Comparison of ENCODE assay signal across 22 cellular contexts in genomic region chr1:234256359-234256758, GRCh38.
DNase-seq lines count a peak whose midpoint lies in the region; ATAC-seq and TF ChIP-seq lines count a peak whose summit lies in the region.
"Had no signal": no experiment of that assay in that cellular context is flagged by ENCODE, and none has a peak within 500 bp of the region (broad histone marks: within the 10 kb centered on the region; RNA-seq: fewer than 3 reads in every experiment).

No MANE protein-coding gene starts in this region.

- no peaks in the 10 kb centered on the region for H3K27me3 Mint-ChIP-seq in HFFc6 (ENCODE audit: insufficient read depth)
- no peaks in the 10 kb centered on the region for H3K27me3 Mint-ChIP-seq in activated naive CD8-positive, alpha-beta T cell treated with anti-CD3 and anti-CD28 coated beads, Interleukin-2, amount 10 ng/mL, durations not matched to agents 7 days and 5 days

- peak; percentile 36 for ATAC-seq in activated naive CD8-positive, alpha-beta T cell treated with anti-CD3 and anti-CD28 coated beads, Interleukin-2, amount 10 ng/mL, durations not matched to agents 7 days and 5 days (ENCODE audit: low read depth)
- ATAC-seq in foreskin keratinocyte (peak; percentile 64), GM19035 (IDR thresholded peaks at IDR 0.05; ENCODE audit: unreplicated experiment) (no peak), HG03280 (IDR thresholded peaks at IDR 0.05; ENCODE audit: unreplicated experiment) (no peak)
- ATAC-seq: left ventricle myocardium superior; stimulated activated memory B cell treated with anti-CD40 and anti-IgM and Interleukin-4, amounts not matched to agents 10 μg/mL and 1 μg/mL and 100 μg/mL, for 72 hours had no signal

- H3K4me3 ChIP-seq in AG10803 (ENCODE audit: low read length) = no peak overlapping the region
- H3K4me3 ChIP-seq: adrenal gland, esophagus muscularis mucosa, SJSA1, skin epidermis had no signal

- TF ChIP-seq CTCF in AG10803 (conservative IDR thresholded peaks at IDR 0.05; ENCODE audit: low read length) (no peak), HFFc6 (IDR thresholded peaks at IDR 0.05) (no peak), foreskin keratinocyte (conservative IDR thresholded peaks at IDR 0.05) (no peak)

- H3K27ac Mint-ChIP-seq in HFFc6 = no peak overlapping the region
- no peak overlapping the region for H3K27ac Mint-ChIP-seq in activated naive CD8-positive, alpha-beta T cell treated with anti-CD3 and anti-CD28 coated beads, Interleukin-2, amount 10 ng/mL, durations not matched to agents 7 days and 5 days
- H3K27ac Mint-ChIP-seq: activated CD4-positive, alpha-beta T cell treated with anti-CD3 and anti-CD28 coated beads, Interleukin-2, amount 10 ng/mL, durations not matched to agents 7 days and 5 days; activated T-cell treated with anti-CD3 and anti-CD28 coated beads, Interleukin-2, amount 50 U/mL, for 72 hours; naive B cell; stimulated activated memory B cell treated with anti-CD40 and anti-IgM and Interleukin-4, amounts not matched to agents 10 μg/mL and 1 μg/mL and 100 μg/mL, for 72 hours had no signal

- POLR2A ChIA-PET in activated naive CD8-positive, alpha-beta T cell treated with anti-CD3 and anti-CD28 coated beads, Interleukin-2, amount 10 ng/mL, durations not matched to agents 7 days and 5 days (lab: Charles Lee) = no interaction called here

- H3K4me1 ChIP-seq in foreskin keratinocyte = peaks cover 17% of the 10 kb centered on the region
- H3K4me1 ChIP-seq: adrenal gland, esophagus muscularis mucosa, parathyroid adenoma, SJSA1 had no signal

- no peaks in the 10 kb centered on the region for H3K36me3 Mint-ChIP-seq in HFFc6 (ENCODE audit: low read depth)
- peaks cover 66% of the 10 kb centered on the region for H3K36me3 Mint-ChIP-seq in activated naive CD8-positive, alpha-beta T cell treated with anti-CD3 and anti-CD28 coated beads, Interleukin-2, amount 10 ng/mL, durations not matched to agents 7 days and 5 days
- H3K36me3 Mint-ChIP-seq: naive B cell; stimulated activated memory B cell treated with anti-CD40 and anti-IgM and Interleukin-4, amounts not matched to agents 10 μg/mL and 1 μg/mL and 100 μg/mL, for 72 hours had no signal

- no peaks in the 10 kb centered on the region for H3K4me1 Mint-ChIP-seq in HFFc6 (ENCODE audit: low read depth)
- H3K4me1 Mint-ChIP-seq in activated naive CD8-positive, alpha-beta T cell treated with anti-CD3 and anti-CD28 coated beads, Interleukin-2, amount 10 ng/mL, durations not matched to agents 7 days and 5 days = peaks cover 50% of the 10 kb centered on the region
- H3K4me1 Mint-ChIP-seq: naive B cell had no signal

- no peaks in the 10 kb centered on the region for H3K27me3 ChIP-seq in foreskin keratinocyte
- H3K27me3 ChIP-seq: adrenal gland, esophagus muscularis mucosa had no signal

- peaks cover 5% of the 10 kb centered on the region for H3K9me3 Mint-ChIP-seq in HFFc6
- peaks cover 9% of the 10 kb centered on the region for H3K9me3 Mint-ChIP-seq in activated naive CD8-positive, alpha-beta T cell treated with anti-CD3 and anti-CD28 coated beads, Interleukin-2, amount 10 ng/mL, durations not matched to agents 7 days and 5 days

- no peak overlapping the region for H3K27ac ChIP-seq in foreskin keratinocyte
- H3K27ac ChIP-seq: adrenal gland, esophagus muscularis mucosa, HL-60, parathyroid adenoma, SJSA1, skin epidermis had no signal

- no peak overlapping the region for H3K4me3 Mint-ChIP-seq in HFFc6
- H3K4me3 Mint-ChIP-seq in activated naive CD8-positive, alpha-beta T cell treated with anti-CD3 and anti-CD28 coated beads, Interleukin-2, amount 10 ng/mL, durations not matched to agents 7 days and 5 days = no peak overlapping the region
- H3K4me3 Mint-ChIP-seq: activated CD4-positive, alpha-beta T cell treated with anti-CD3 and anti-CD28 coated beads, Interleukin-2, amount 10 ng/mL, durations not matched to agents 7 days and 5 days; activated T-cell treated with anti-CD3 and anti-CD28 coated beads, Interleukin-2, amount 50 U/mL, for 72 hours; naive B cell; stimulated activated memory B cell treated with anti-CD40 and anti-IgM and Interleukin-4, amounts not matched to agents 10 μg/mL and 1 μg/mL and 100 μg/mL, for 72 hours had no signal

- DNase-seq in AG10803 (ENCODE audit: low read depth) (peak; percentile 44), HFFc6 (peak; percentile 1), foreskin keratinocyte (peak; percentile 40 to 71), middle frontal gyrus (ENCODE audit: extremely low spot score, low spot score) (no peak)
- no peak for DNase-seq in activated naive CD8-positive, alpha-beta T cell treated with anti-CD3 and anti-CD28 coated beads, Interleukin-2, amount 10 ng/mL, durations not matched to agents 7 days and 5 days
- no peak for DNase-seq in stimulated activated naive CD4-positive, alpha-beta T cell treated with Interleukin-2 at 50 U/mL for 16 hours (lab: John Stamatoyannopoulos, UW)
- DNase-seq: activated CD4-positive, alpha-beta T cell treated with anti-CD3 and anti-CD28 coated beads, Interleukin-2, amount 10 ng/mL, durations not matched to agents 7 days and 5 days; activated T-cell treated with anti-CD3 and anti-CD28 coated beads, Interleukin-2, amount 50 U/mL, for 72 hours; adrenal gland; KBM-7; left ventricle myocardium superior; naive B cell; NCI-H1436; NCI-H2227 treated with DMSO at 0.1 percent for 48 hours had no signal

Comparison
In these comparisons a context has a peak if more than half of its experiments do, and no peak if none do; other contexts are left out.
1. DNase-seq: peak in AG10803 (single experiment), HFFc6 (single experiment) and foreskin keratinocyte (2 of 2); none in activated naive CD8-positive, alpha-beta T cell treated with anti-CD3 and anti-CD28 coated beads, Interleukin-2, amount 10 ng/mL, durations not matched to agents 7 days and 5 days (single experiment), stimulated activated naive CD4-positive, alpha-beta T cell treated with Interleukin-2 at 50 U/mL for 16 hours (single experiment) and middle frontal gyrus (single experiment).
2. ATAC-seq: peak in activated naive CD8-positive, alpha-beta T cell treated with anti-CD3 and anti-CD28 coated beads, Interleukin-2, amount 10 ng/mL, durations not matched to agents 7 days and 5 days (single experiment) and foreskin keratinocyte (single experiment); none in GM19035 (single experiment) and HG03280 (single experiment).